1 cellular context compared by ENCODE assay signal in the genomic region with DNA sequence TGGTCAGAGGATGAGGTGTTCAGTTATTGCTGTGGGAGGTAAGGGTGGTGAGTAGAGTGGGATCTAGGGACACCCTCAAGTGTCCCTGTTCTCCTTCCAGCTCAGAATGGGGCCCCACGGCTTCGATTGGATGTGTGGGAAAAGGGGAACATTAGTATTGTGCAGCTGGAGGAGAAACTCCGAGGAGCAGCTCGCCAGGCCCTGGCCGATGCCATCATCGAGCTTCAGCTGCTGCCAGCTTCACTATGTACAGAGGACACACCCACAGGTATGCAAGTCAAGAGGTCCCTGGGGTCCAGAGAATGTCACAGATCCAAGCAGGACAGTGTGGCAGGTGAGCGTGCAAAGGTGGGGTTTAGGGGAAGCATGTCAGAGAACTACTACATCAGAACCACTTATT.
TF ChIP-seq lines count a peak whose summit lies in the region.

No MANE protein-coding gene starts in this region.

TF ChIP-seq in HepG2, 621 proteins besides CTCF, POLR2A, EP300 and RAD21:
- TF ChIP-seq SMAD1 (CRISPR knock-in tag; IDR thresholded peaks at IDR 0.05; ENCODE audit: borderline replicate concordance, low read depth): no peak
